ENCODE assay signal across 8 cellular contexts in genomic region chr17:50290074-50290702, GRCh38. TPM values are rescaled to one million over a fixed set of nuclear protein-coding genes. Genes with fewer than 3 reads are reported as not detected.
DNase-seq lines count a peak whose midpoint lies in the region; TF ChIP-seq lines count a peak whose summit lies in the region.

No MANE protein-coding gene starts in this region.

- peaks cover 23% of the 10 kb centered on the region for H3K4me1 Mint-ChIP-seq in type B pancreatic cell (ENCODE audit: unreplicated experiment)

- POLR2A ChIA-PET in GM10248 (lab: Yijun Ruan, JAX), result interaction anchor here (0.7 kb wide), 1 partner anchor 1789 kb away, joined by 3 read pairs; no protein-coding TSS in a partner anchor

- H3K27ac ChIP-seq in OCI-LY3 (ENCODE audit: low read length), result peak overlapping the region; percentile 58
- H3K27ac ChIP-seq in colonic mucosa, result peak overlapping the region; percentile 43
- no peak overlapping the region for H3K27ac ChIP-seq in WERI-Rb-1

- H3K27me3 Mint-ChIP-seq in type B pancreatic cell, result peaks cover 6% of the 10 kb centered on the region

- H3K4me2 ChIP-seq in OCI-LY3 (ENCODE audit: low read length), result peak overlapping the region; percentile 78

- no peaks in the 10 kb centered on the region for H3K36me3 ChIP-seq in OCI-LY3 (replicated peaks; ENCODE audit: low read depth, low read length)
- no peaks in the 10 kb centered on the region for H3K36me3 ChIP-seq in colonic mucosa
- no peaks in the 10 kb centered on the region for H3K36me3 ChIP-seq in WERI-Rb-1

- no peaks in the 10 kb centered on the region for H3K36me3 Mint-ChIP-seq in type B pancreatic cell

- H3K9ac ChIP-seq in OCI-LY3 (ENCODE audit: low read length) (peak overlapping the region; percentile 54), colonic mucosa (ENCODE audit: low read depth in 2 of 2, low read length in 2 of 2) (peak overlapping the region in 1 of 2 donors; percentile 14)

- TF ChIP-seq CTCF in GM12865 (IDR thresholded peaks at IDR 0.05; ENCODE audit: insufficient read depth, low read depth, low read length, missing control alignments) (no peak), OCI-LY3 (IDR thresholded peaks at IDR 0.05; ENCODE audit: low read depth, low read length) (no peak), colonic mucosa (IDR thresholded peaks at IDR 0.05) (no peak), type B pancreatic cell (conservative IDR thresholded peaks at IDR 0.05) (no peak), WERI-Rb-1 (IDR thresholded peaks at IDR 0.05; ENCODE audit: low read depth, low read length) (no peak), GM10248 (IDR thresholded peaks at IDR 0.05; ENCODE audit: control extremely low read depth, extremely low read depth, low read depth, missing control alignments) (no peak)

- peak; percentile 68 for DNase-seq in GM12865 (ENCODE audit: low read depth)
- DNase-seq in colonic mucosa, result peak; percentile 82
- DNase-seq in medulla oblongata (ENCODE audit: extremely low spot score), result peak; percentile 42
- no peak for DNase-seq in type B pancreatic cell (ENCODE audit: extremely low spot score, unreplicated experiment)
- no peak for DNase-seq in WERI-Rb-1
- DNase-seq in GM10248 (ENCODE audit: extremely low spot score), result no peak
- DNase-seq in D341Med (ENCODE audit: low spot score), result no peak

- H3K4me3 ChIP-seq in GM12865 (ENCODE audit: low read depth, low read length), result no peak overlapping the region
- peak overlapping the region; percentile 68 for H3K4me3 ChIP-seq in OCI-LY3 (ENCODE audit: low read length)
- H3K4me3 ChIP-seq in colonic mucosa, result no peak overlapping the region
- no peak overlapping the region for H3K4me3 ChIP-seq in WERI-Rb-1 (ENCODE audit: low read depth, low read length)

- H3K9me3 ChIP-seq in OCI-LY3 (ENCODE audit: insufficient read depth, low read length) (no peaks in the 10 kb centered on the region), colonic mucosa (no peaks in the 10 kb centered on the region), WERI-Rb-1 (ENCODE audit: severe bottlenecking) (peaks cover 13% of the 10 kb centered on the region)

- H3K27ac Mint-ChIP-seq in type B pancreatic cell, result peak overlapping the region; percentile 82

- peak overlapping the region; percentile 62; the same call in 1 of the 2 replicates for H2AFZ ChIP-seq in OCI-LY3 (ENCODE audit: low read depth, low read length)

- peaks cover 45% of the 10 kb centered on the region for H3K4me1 ChIP-seq in OCI-LY3 (ENCODE audit: low read length)
- H3K4me1 ChIP-seq in colonic mucosa, result peaks cover 7% of the 10 kb centered on the region

- H3K27me3 ChIP-seq in OCI-LY3 (ENCODE audit: low read depth, low read length) (no peaks in the 10 kb centered on the region), colonic mucosa (no peaks in the 10 kb centered on the region), WERI-Rb-1 (ENCODE audit: insufficient read depth, low read depth, severe bottlenecking) (no peaks in the 10 kb centered on the region)

- H3K9me3 Mint-ChIP-seq in type B pancreatic cell, result no peaks in the 10 kb centered on the region

- no peaks in the 10 kb centered on the region; the same call in 1 of the 2 replicates for H3K79me2 ChIP-seq in OCI-LY3 (ENCODE audit: low read length)

- H3K4me3 Mint-ChIP-seq in type B pancreatic cell, result peak overlapping the region; percentile 17

- CTCF ChIA-PET in GM10248 (lab: Yijun Ruan, JAX), result interaction anchor here (0.9 to 3.2 kb wide), 7 partner anchors 16 to 203 kb away, joined by 4 to 28 read pairs (median 6); partner anchors contain the start of genes COL1A1 and TMEM92

- H4K20me1 ChIP-seq in OCI-LY3 (ENCODE audit: insufficient read depth, low read length), result no peaks in the 10 kb centered on the region

- intact Hi-C loops in colonic mucosa (cut with DNase I), result loop anchor here (10.0 kb wide), 1 partner anchor 195 kb away; the partner anchor contains the start of gene PDK2

RNA-seq across cellular contexts. Expression of gene TMEM92, which starts 15.9 kb away (rescaled TPM):
- 10 to 100 TPM; 11.1 to 18.5 TPM for total RNA-seq in colonic mucosa
- total RNA-seq in type B pancreatic cell (ENCODE audit: low replicate concordance), result 1.6 and 1.8 TPM in 2 replicates

RNA-seq across cellular contexts. Expression of gene XYLT2, which starts 55.7 kb away (rescaled TPM):
- total RNA-seq in colonic mucosa, result 10 to 100 TPM; 15.6 to 28.5 TPM
- total RNA-seq in type B pancreatic cell (ENCODE audit: low replicate concordance), result 23.5 and 38.8 TPM in 2 replicates

Comparison
In these comparisons a context has a peak if more than half of its experiments do, and no peak if none do; other contexts are left out.
1. DNase-seq: peak in GM12865 (single experiment), colonic mucosa (single experiment) and medulla oblongata (single experiment); none in type B pancreatic cell (single experiment), WERI-Rb-1 (single experiment), GM10248 (single experiment) and D341Med (single experiment).